In the genomic region with DNA sequence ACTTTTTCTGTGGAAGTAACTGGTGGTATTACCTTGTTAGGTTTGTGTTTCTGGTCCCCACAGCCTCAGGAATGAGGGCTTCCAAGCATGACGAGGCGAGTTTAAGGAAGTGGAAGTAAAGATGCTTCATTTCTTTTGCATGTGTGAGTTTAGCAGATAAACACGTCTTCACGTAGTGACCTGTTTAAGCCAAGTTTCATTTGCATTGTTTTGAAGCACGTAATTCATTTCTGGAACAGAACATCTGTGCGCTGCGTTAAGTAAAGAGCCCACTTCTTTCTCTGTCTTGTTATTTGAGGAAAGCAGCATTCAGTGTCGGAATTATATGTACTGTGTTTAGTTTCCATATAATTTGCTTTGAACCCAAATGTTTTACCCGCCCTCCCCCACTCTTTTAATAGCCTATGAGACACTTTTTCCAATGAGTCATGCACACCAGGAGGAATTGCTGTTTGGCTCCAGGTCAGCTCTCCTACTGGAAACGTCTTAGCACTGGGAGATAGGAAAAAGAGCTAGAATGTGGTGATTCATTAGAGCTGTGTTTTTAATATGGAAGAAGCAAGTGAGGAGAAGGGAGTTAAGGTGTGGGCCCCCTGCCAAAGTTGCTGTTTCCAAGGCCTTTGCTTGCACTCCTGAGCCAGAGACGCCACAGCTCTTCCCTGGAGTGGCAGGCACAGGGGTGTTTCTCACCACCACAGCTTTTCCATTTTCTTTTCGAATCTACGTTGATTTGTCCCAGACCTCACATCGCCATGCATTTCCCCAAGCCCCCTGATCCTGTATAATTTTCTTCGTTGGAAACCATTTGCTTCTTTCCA, we compare ENCODE assay signal across 8 cellular contexts. TPM values are rescaled to one million over a fixed set of nuclear protein-coding genes. Genes with fewer than 3 reads are reported as not detected.
A peak's percentile ranks its signal among the peaks of the same experiment; 100 is the strongest.
DNase-seq lines count a peak whose midpoint lies in the region; ATAC-seq and TF ChIP-seq lines count a peak whose summit lies in the region.

No MANE protein-coding gene starts in this region.

- no peaks in the 10 kb centered on the region for H3K79me1 ChIP-seq in neuronal stem cell (ENCODE audit: low read depth, low read length)

- CTCF ChIA-PET in CD4-positive, alpha-beta T cell (lab: Charles Lee), result no interaction called here
- CTCF ChIA-PET in Caco-2 (lab: Charles Lee), result interaction anchor here (2.0 kb wide), 1 partner anchor 9 kb away, joined by 5 read pairs; no protein-coding TSS in a partner anchor

- no peak overlapping the region for H3K27ac ChIP-seq in neuronal stem cell (replicated peaks; ENCODE audit: low read length)
- H3K27ac ChIP-seq in CD4-positive, alpha-beta T cell (ENCODE audit: low read depth, low read length), result no peak overlapping the region

- no peaks in the 10 kb centered on the region for H3K36me3 ChIP-seq in neuronal stem cell (replicated peaks in 1 of 2; ENCODE audit: control insufficient read depth in 2 of 2, insufficient read depth in 2 of 2, low read length in 2 of 2)
- H3K36me3 ChIP-seq in Caco-2 (ENCODE audit: control insufficient read depth, insufficient read depth, low read length), result no peaks in the 10 kb centered on the region

- WGBS in neuronal stem cell (ENCODE audit: extremely low coverage in 2 of 2, insufficient read length in 2 of 2, insufficient replicate concordance in 1 of 2), 2 donors, result no CpG with 5 or more reads among the region's 15 CpGs

- H3K27me3 ChIP-seq in neuronal stem cell (ENCODE audit: control insufficient read depth in 3 of 3, insufficient read depth in 3 of 3, low read depth in 1 of 3, low read length in 3 of 3), result no peaks in the 10 kb centered on the region
- peaks cover 4% of the 10 kb centered on the region for H3K27me3 ChIP-seq in CD4-positive, alpha-beta T cell (ENCODE audit: control insufficient read depth, insufficient read depth, low read length)
- H3K27me3 ChIP-seq in Caco-2 (replicated peaks; ENCODE audit: control insufficient read depth, insufficient read depth, low read length), result no peaks in the 10 kb centered on the region

- no peak for TF ChIP-seq CTCF in CD4-positive, alpha-beta T cell (IDR thresholded peaks at IDR 0.05)
- no peak for TF ChIP-seq CTCF in Caco-2 (IDR thresholded peaks at IDR 0.05; ENCODE audit: insufficient read depth in 1 of 2, low read depth in 1 of 2, low read length in 1 of 2, severe bottlenecking in 1 of 2, unreplicated experiment in 1 of 2)

- H3K4me3 ChIP-seq in neuronal stem cell (ENCODE audit: low read length in 2 of 2) (no peak overlapping the region), Caco-2 (ENCODE audit: low read depth, low read length) (no peak overlapping the region)

- DNase-seq in 8988T, result peak; percentile 40
- peak; percentile 82 for DNase-seq in NCI-H69 (lab: John Stamatoyannopoulos, UW)
- no peak for DNase-seq in neuronal stem cell (ENCODE audit: low spot score)
- DNase-seq in CD4-positive, alpha-beta T cell, result no peak
- no peak for DNase-seq in Caco-2
- no peak for DNase-seq in mesenteric fat pad (ENCODE audit: low spot score)

- no peak overlapping the region for H4K8ac ChIP-seq in neuronal stem cell (ENCODE audit: low read depth, low read length)

- no peak overlapping the region for H3K4ac ChIP-seq in neuronal stem cell (ENCODE audit: low read length)

- ATAC-seq in GM21529 (IDR thresholded peaks at IDR 0.05; ENCODE audit: unreplicated experiment) (peak; percentile 91), esophagus mucosa (peak; percentile 77)
- ATAC-seq in CD4-positive, alpha-beta T cell (ENCODE audit: poor library complexity), result no peak

- H3K27me3 Mint-ChIP-seq in CD4-positive, alpha-beta T cell, result peaks cover 12% of the 10 kb centered on the region
- no peaks in the 10 kb centered on the region for H3K27me3 Mint-ChIP-seq in Caco-2 (ENCODE audit: insufficient read depth, unreplicated experiment)

- no peak overlapping the region for H3K4me2 ChIP-seq in neuronal stem cell (ENCODE audit: insufficient read depth, low read length, poor library complexity, severe bottlenecking)

- H3K23ac ChIP-seq in neuronal stem cell (ENCODE audit: low read depth, low read length, poor library complexity), result no peak overlapping the region

- no peak overlapping the region for H2BK12ac ChIP-seq in neuronal stem cell (ENCODE audit: low read length)

- no peaks in the 10 kb centered on the region for H3K36me3 Mint-ChIP-seq in CD4-positive, alpha-beta T cell (ENCODE audit: low read depth)
- H3K36me3 Mint-ChIP-seq in Caco-2 (ENCODE audit: insufficient read depth, unreplicated experiment), result peaks cover 5% of the 10 kb centered on the region

- H2AK5ac ChIP-seq in neuronal stem cell (ENCODE audit: low read depth, low read length), result no peak overlapping the region

- H3K14ac ChIP-seq in neuronal stem cell (ENCODE audit: low read length), result no peak overlapping the region

- no peak overlapping the region for H2BK120ac ChIP-seq in neuronal stem cell (ENCODE audit: low read depth, low read length)

- H3K9ac ChIP-seq in neuronal stem cell (ENCODE audit: low read depth, low read length, poor library complexity), result no peak overlapping the region

- no peak overlapping the region for H3K27ac Mint-ChIP-seq in CD4-positive, alpha-beta T cell
- H3K27ac Mint-ChIP-seq in Caco-2 (ENCODE audit: unreplicated experiment), result no peak overlapping the region

- BruUV-seq in Caco-2 (replicated peaks; lab: Mats Ljungman, UMichigan), result no TSS peak

- H3K4me1 Mint-ChIP-seq in CD4-positive, alpha-beta T cell (ENCODE audit: low read depth), result no peaks in the 10 kb centered on the region
- peaks cover 31% of the 10 kb centered on the region for H3K4me1 Mint-ChIP-seq in Caco-2 (ENCODE audit: low read depth, unreplicated experiment)

- no peak overlapping the region for H4K91ac ChIP-seq in neuronal stem cell (ENCODE audit: low read depth, low read length, poor library complexity)

- H2BK5ac ChIP-seq in neuronal stem cell (ENCODE audit: low read length), result no peak overlapping the region

- peaks cover 4% of the 10 kb centered on the region for H3K9me3 Mint-ChIP-seq in CD4-positive, alpha-beta T cell
- peaks cover 13% of the 10 kb centered on the region for H3K9me3 Mint-ChIP-seq in Caco-2 (ENCODE audit: unreplicated experiment)

- POLR2A ChIA-PET in CD4-positive, alpha-beta T cell (lab: Charles Lee), result no interaction called here
- POLR2A ChIA-PET in Caco-2 (lab: Charles Lee), result interaction anchor here (1.0 kb wide), 1 partner anchor 66 kb away, joined by 3 read pairs; no protein-coding TSS in a partner anchor

- H3K18ac ChIP-seq in neuronal stem cell (ENCODE audit: low read length), result no peak overlapping the region

- peak overlapping the region; percentile 51 for H2AFZ ChIP-seq in neuronal stem cell (ENCODE audit: low read length)

- H3K4me1 ChIP-seq in neuronal stem cell (ENCODE audit: control insufficient read depth in 2 of 2, insufficient read depth in 1 of 2, low read depth in 1 of 2, low read length in 2 of 2) (peaks cover 0 to 2% of the 10 kb centered on the region in 2 donors), Caco-2 (peaks cover 47% of the 10 kb centered on the region)

- H2BK15ac ChIP-seq in neuronal stem cell (ENCODE audit: low read length), result no peak overlapping the region

- H3K9me3 ChIP-seq in neuronal stem cell (replicated peaks in 1 of 2; ENCODE audit: control insufficient read depth in 2 of 2, insufficient read depth in 1 of 2, low read depth in 1 of 2, low read length in 2 of 2) (no peaks in the 10 kb centered on the region), Caco-2 (no peaks in the 10 kb centered on the region)
- no peaks in the 10 kb centered on the region for H3K9me3 ChIP-seq in CD4-positive, alpha-beta T cell (ENCODE audit: control insufficient read depth, low read length)

- no peak overlapping the region for H3K4me3 Mint-ChIP-seq in CD4-positive, alpha-beta T cell
- no peak overlapping the region for H3K4me3 Mint-ChIP-seq in Caco-2 (ENCODE audit: unreplicated experiment)

- intact Hi-C loops in CD4-positive, alpha-beta T cell (cut with DNase I, micrococcal nuclease), result no loop called here
- intact Hi-C loops in Caco-2 (cut with micrococcal nuclease; ENCODE audit: unreplicated experiment), result no loop called here

RNA-seq across cellular contexts. Expression of a gene that starts 36.8 kb away (rescaled TPM):
- total RNA-seq in esophagus mucosa (0.16 TPM), Caco-2 (2022) (not detected in 2 replicates), mesenteric fat pad (not detected)
- not detected for polyA plus RNA-seq in neuronal stem cell (2013, experiment 1 of 2)
- not detected for polyA plus RNA-seq in neuronal stem cell (2013, experiment 2 of 2)
- total RNA-seq in CD4-positive, alpha-beta T cell, result not detected

Comparison
In these comparisons a context has a peak if more than half of its experiments do, and no peak if none do; other contexts are left out.
1. DNase-seq: peak in 8988T (single experiment) and NCI-H69 (single experiment); none in neuronal stem cell (single experiment), CD4-positive, alpha-beta T cell (0 of 10), Caco-2 (0 of 2) and mesenteric fat pad (single experiment).